In genomic region chr7:84113906-84114875, GRCh38 we compare ENCODE assay signal across 1 cellular context.
TF ChIP-seq lines count a peak whose summit lies in the region.

No MANE protein-coding gene starts in this region.

TF ChIP-seq in WTC11, 78 proteins besides CTCF, POLR2A, EP300 and RAD21 (continued from another document):
- TF ChIP-seq USF2 (CRISPR knock-in tag; IDR thresholded peaks at IDR 0.05) (no peak), ZNF232 (CRISPR knock-in tag; IDR thresholded peaks at IDR 0.05) (no peak), ELF4 (CRISPR knock-in tag; IDR thresholded peaks at IDR 0.05; ENCODE audit: low read depth) (no peak), ZNF263 (CRISPR knock-in tag; IDR thresholded peaks at IDR 0.05; ENCODE audit: low read depth) (no peak), SOX15 (CRISPR knock-in tag; IDR thresholded peaks at IDR 0.05) (no peak), ZMAT4 (CRISPR knock-in tag; IDR thresholded peaks at IDR 0.05) (no peak), NFE2L1 (CRISPR knock-in tag; IDR thresholded peaks at IDR 0.05) (no peak), AR (CRISPR knock-in tag; IDR thresholded peaks at IDR 0.05) (no peak), NR1H2 (CRISPR knock-in tag; IDR thresholded peaks at IDR 0.05) (no peak), MYBL2 (CRISPR knock-in tag; IDR thresholded peaks at IDR 0.05) (no peak), ATF1 (CRISPR knock-in tag; IDR thresholded peaks at IDR 0.05) (no peak)
